25 cellular contexts compared by ENCODE assay signal in genomic region chr7:90320014-90320413, GRCh38. TPM values are rescaled to one million over a fixed set of nuclear protein-coding genes. Genes with fewer than 3 reads are reported as not detected.
DNase-seq lines count a peak whose midpoint lies in the region; ATAC-seq and TF ChIP-seq lines count a peak whose summit lies in the region.
"Had no signal": no experiment of that assay in that cellular context is flagged by ENCODE, and none has a peak within 500 bp of the region (broad histone marks: within the 10 kb centered on the region; RNA-seq: fewer than 3 reads in every experiment).

No MANE protein-coding gene starts in this region.

- H3K4me3 ChIP-seq in HEK293 (ENCODE audit: low read depth, low read length): no peak overlapping the region
- H3K4me3 ChIP-seq: PC-9 had no signal

- intact Hi-C loops in Calu3 (cut with micrococcal nuclease; ENCODE audit: unreplicated experiment): no loop called here

- H3K27ac Mint-ChIP-seq in Calu3 (ENCODE audit: unreplicated experiment): no peak overlapping the region
- no peak overlapping the region for H3K27ac Mint-ChIP-seq in endothelial cell (ENCODE audit: unreplicated experiment)
- H3K27ac Mint-ChIP-seq in stimulated activated naive B cell treated with anti-CD40 and anti-IgM and Interleukin-4, amounts not matched to agents 10 μg/mL and 1 μg/mL and 100 μg/mL, for 72 hours: no peak overlapping the region
- H3K27ac Mint-ChIP-seq: CD8-positive, alpha-beta T cell had no signal

- H3K36me3 Mint-ChIP-seq in Calu3 (ENCODE audit: insufficient read depth, unreplicated experiment): no peaks in the 10 kb centered on the region
- no peaks in the 10 kb centered on the region for H3K36me3 Mint-ChIP-seq in endothelial cell (ENCODE audit: low read depth, unreplicated experiment)
- H3K36me3 Mint-ChIP-seq in stimulated activated naive B cell treated with anti-CD40 and anti-IgM and Interleukin-4, amounts not matched to agents 10 μg/mL and 1 μg/mL and 100 μg/mL, for 72 hours: no peaks in the 10 kb centered on the region
- H3K36me3 Mint-ChIP-seq: CD8-positive, alpha-beta T cell had no signal

- H3K4me3 Mint-ChIP-seq in Calu3 (ENCODE audit: low read depth, unreplicated experiment) (peak overlapping the region; percentile 49), endothelial cell (ENCODE audit: unreplicated experiment) (peak overlapping the region; percentile 80)
- H3K4me3 Mint-ChIP-seq in stimulated activated naive B cell treated with anti-CD40 and anti-IgM and Interleukin-4, amounts not matched to agents 10 μg/mL and 1 μg/mL and 100 μg/mL, for 72 hours: peak overlapping the region; percentile 31 to 48
- H3K4me3 Mint-ChIP-seq: CD8-positive, alpha-beta T cell had no signal

- no peaks in the 10 kb centered on the region for H3K9me3 ChIP-seq in HEK293 (ENCODE audit: control insufficient read depth, insufficient read depth, low read depth, low read length)
- H3K9me3 ChIP-seq: MG63 had no signal

- no peak overlapping the region for H3K27ac ChIP-seq in HEK293 (ENCODE audit: extremely low read depth, low read depth, low read length)
- H3K27ac ChIP-seq: A549, PC-9, RWPE1 had no signal

- CTCF ChIA-PET in Calu3 (lab: Charles Lee) (no interaction called here), HEK293 (lab: Yijun Ruan, JAX) (no interaction called here)

- no peaks in the 10 kb centered on the region for H3K4me1 ChIP-seq in HEK293 (ENCODE audit: control insufficient read depth, insufficient read depth, low read length)

- ATAC-seq in stimulated activated naive B cell treated with anti-CD40 and anti-IgM and Interleukin-4, amounts not matched to agents 10 μg/mL and 1 μg/mL and 100 μg/mL, for 72 hours (replicated peaks): no peak
- no peak for ATAC-seq in GM21360 (IDR thresholded peaks at IDR 0.05; ENCODE audit: unreplicated experiment)
- ATAC-seq: CD8-positive, alpha-beta T cell had no signal

- H3K27me3 Mint-ChIP-seq in Calu3 (ENCODE audit: unreplicated experiment): peaks cover 24% of the 10 kb centered on the region
- peaks cover 16% of the 10 kb centered on the region for H3K27me3 Mint-ChIP-seq in endothelial cell (ENCODE audit: unreplicated experiment)
- peaks cover 41 to 47% of the 10 kb centered on the region in 2 donors for H3K27me3 Mint-ChIP-seq in stimulated activated naive B cell treated with anti-CD40 and anti-IgM and Interleukin-4, amounts not matched to agents 10 μg/mL and 1 μg/mL and 100 μg/mL, for 72 hours

- no peaks in the 10 kb centered on the region for H3K36me3 ChIP-seq in HEK293 (ENCODE audit: control insufficient read depth in 2 of 2, insufficient read depth in 1 of 2, low read length in 2 of 2)
- H3K36me3 ChIP-seq: MG63 had no signal

- no peaks in the 10 kb centered on the region for H3K4me1 Mint-ChIP-seq in Calu3 (ENCODE audit: low read depth, unreplicated experiment)
- H3K4me1 Mint-ChIP-seq in endothelial cell (ENCODE audit: unreplicated experiment): peaks cover 7% of the 10 kb centered on the region
- H3K4me1 Mint-ChIP-seq in stimulated activated naive B cell treated with anti-CD40 and anti-IgM and Interleukin-4, amounts not matched to agents 10 μg/mL and 1 μg/mL and 100 μg/mL, for 72 hours: peaks cover 5 to 6% of the 10 kb centered on the region in 2 donors

- POLR2A ChIA-PET in HEK293 (lab: Yijun Ruan, JAX): no interaction called here

- no peak for TF ChIP-seq CTCF in Calu3 (IDR thresholded peaks at IDR 0.05; ENCODE audit: unreplicated experiment)
- no peak for TF ChIP-seq CTCF in HEK293 (tag by site-specific recombination; IDR thresholded peaks at IDR 0.05)
- TF ChIP-seq CTCF in endothelial cell (IDR thresholded peaks at IDR 0.05; ENCODE audit: unreplicated experiment): no peak

- no peaks in the 10 kb centered on the region for H3K9me3 Mint-ChIP-seq in Calu3 (ENCODE audit: low read depth, unreplicated experiment)
- no peaks in the 10 kb centered on the region for H3K9me3 Mint-ChIP-seq in endothelial cell (ENCODE audit: unreplicated experiment)
- peaks cover 0 to 2% of the 10 kb centered on the region in 2 donors for H3K9me3 Mint-ChIP-seq in stimulated activated naive B cell treated with anti-CD40 and anti-IgM and Interleukin-4, amounts not matched to agents 10 μg/mL and 1 μg/mL and 100 μg/mL, for 72 hours
- H3K9me3 Mint-ChIP-seq: CD8-positive, alpha-beta T cell had no signal

- DNase-seq in Calu3 (no peak), endothelial cell (ENCODE audit: low spot score) (no peak), NCI-H446 (lab: John Stamatoyannopoulos, UW) (no peak), NCI-H2171 treated with DMSO at 0.1 percent for 48 hours (lab: John Stamatoyannopoulos, UW) (no peak)
- DNase-seq in stimulated activated naive B cell treated with anti-CD40 and anti-IgM and Interleukin-4, amounts not matched to agents 10 μg/mL and 1 μg/mL and 100 μg/mL, for 72 hours: no peak
- DNase-seq: C1 segment of cervical spinal cord; CD8-positive, alpha-beta T cell; DND-41; IMR-90; KG1; MG63; NCI-H1105 treated with DMSO at 0.1 percent for 48 hours; NCI-H146; NCI-H1930; NCI-H2107; NCI-H446 treated with DMSO at 0.1 percent for 48 hours; NCI-H526 treated with DMSO at 0.1 percent for 48 hours; PC-9; SHP77 had no signal

- no TSS peak for BruUV-seq in Calu3 (replicated peaks; lab: Mats Ljungman, UMichigan)

TF ChIP-seq in HEK293, 187 proteins besides CTCF, POLR2A, EP300 and RAD21:
- peak; percentile 94 for TF ChIP-seq ZNF664 (tag by site-specific recombination; IDR thresholded peaks at IDR 0.05)
- TF ChIP-seq ZNF792 (tag by site-specific recombination; IDR thresholded peaks at IDR 0.05): no peak

RNA-seq across cellular contexts. Expression of gene FAM237B, which starts 1.1 kb away (rescaled TPM):
- total RNA-seq in Calu3 (2022) (not detected in 2 replicates), endothelial cell (ENCODE audit: unreplicated experiment) (not detected)
- total RNA-seq: CD8-positive, alpha-beta T cell; H4; IMR-90; PC-9; SK-MEL-5 had no signal

RNA-seq across cellular contexts. Expression of gene GTPBP10, which starts 26.5 kb away (rescaled TPM):
- total RNA-seq in Calu3 (2022) (22.5 and 25.0 TPM in 2 replicates), endothelial cell (ENCODE audit: unreplicated experiment) (21.6 TPM)
